In genomic region chr10:16891375-16892313, GRCh38 we compare ENCODE assay signal across 8 cellular contexts.
DNase-seq lines count a peak whose midpoint lies in the region; ATAC-seq, FAIRE-seq and TF ChIP-seq lines count a peak whose summit lies in the region.

No MANE protein-coding gene starts in this region.

- peak overlapping the region in 3 of 4 donors; percentile 30 to 44 (median 42) for H3K27ac ChIP-seq in pancreas

- FAIRE-seq in pancreas (lab: Jason Lieb, UNC): no peak

- H3K9me3 ChIP-seq in pancreas: no peaks in the 10 kb centered on the region

- no peaks in the 10 kb centered on the region for H3K36me3 ChIP-seq in pancreas

- H3K27me3 ChIP-seq in pancreas: no peaks in the 10 kb centered on the region

- 35 to 36% methylated on average over 12 of the region's 12 CpGs for WGBS in pancreas, 2 donors

- peak overlapping the region in 1 of 4 donors; percentile 10 for H3K4me3 ChIP-seq in pancreas

- TF ChIP-seq POLR2A in GM18526 (IDR thresholded peaks at IDR 0.05; ENCODE audit: extremely low read depth, insufficient read length): peak; percentile 29

- intact Hi-C loops in pancreas (cut with DNase I): no loop called here

- ATAC-seq in pancreas (peak; percentile 74 to 82 (median 80)), HG02571 (IDR thresholded peaks at IDR 0.05; ENCODE audit: unreplicated experiment) (no peak), GM19467 (IDR thresholded peaks at IDR 0.05; ENCODE audit: unreplicated experiment) (no peak)

- DNase-seq in NCI-H748 treated with DMSO at 0.1 percent for 48 hours (lab: John Stamatoyannopoulos, UW) (peak; percentile 6), activated T-cell treated with anti-CD3 and anti-CD28 coated beads for 24 hours (ENCODE audit: low read depth) (peak; percentile 45), fibroblast of the conjunctiva (ENCODE audit: low read depth) (peak; percentile 53), pancreas (peak in 2 of 6 donors; percentile 31 to 36), ureter (ENCODE audit: low spot score) (peak; percentile 52)

- TF ChIP-seq CTCF in pancreas (IDR thresholded peaks at IDR 0.05): peak in 1 of 4 donors; percentile 11

- H3K4me1 ChIP-seq in pancreas: peaks cover 8 to 22% (median 15%) of the 10 kb centered on the region in 3 donors

Comparison
In these comparisons a context has a peak if more than half of its experiments do, and no peak if none do; other contexts are left out.
1. ATAC-seq: peak in pancreas (4 of 4); none in HG02571 (single experiment) and GM19467 (single experiment).